Comparison of ENCODE assay signal across 8 cellular contexts in the genomic region with DNA sequence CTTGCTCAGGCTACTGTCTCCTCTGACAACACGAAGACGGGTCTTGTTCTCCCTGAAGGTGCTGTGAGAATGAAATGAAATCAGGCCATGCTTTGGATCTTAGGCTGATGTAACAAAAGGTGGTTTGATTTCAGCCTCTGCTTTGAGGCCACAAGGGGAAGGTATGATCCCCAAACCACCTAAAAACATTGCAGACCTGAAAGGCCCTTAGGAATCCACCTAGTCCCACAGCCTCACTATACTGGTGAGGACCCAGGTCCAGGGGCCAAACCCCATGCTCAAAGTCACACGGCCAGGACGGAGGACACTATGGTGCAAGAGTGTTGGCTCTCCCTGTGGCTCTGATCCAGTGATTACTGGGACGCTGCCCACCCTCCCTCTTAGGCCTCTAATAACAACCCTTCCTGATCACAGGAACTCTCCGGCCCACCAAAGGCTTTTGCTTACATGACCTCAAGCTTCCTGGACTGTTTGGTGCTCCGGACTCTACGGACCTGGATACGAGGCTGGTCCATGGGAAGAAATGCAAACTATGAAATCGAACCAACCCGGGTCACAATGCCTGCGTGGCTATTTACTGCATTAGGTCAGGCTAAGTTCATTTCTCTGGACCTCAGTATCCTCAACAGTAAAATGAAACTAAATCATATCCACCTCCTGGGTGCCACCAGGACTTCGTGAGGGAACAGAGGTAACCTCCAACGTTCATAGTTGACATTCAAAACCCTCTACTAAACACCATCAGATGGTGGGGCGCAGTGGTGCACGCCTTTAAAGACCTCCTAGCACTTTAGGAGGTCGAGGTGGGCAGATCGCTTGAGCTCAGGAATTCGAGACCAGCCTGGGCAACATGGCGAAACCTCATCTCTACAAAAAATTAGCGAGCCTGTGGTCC. TPM values are rescaled to one million over a fixed set of nuclear protein-coding genes. Genes with fewer than 3 reads are reported as not detected.
DNase-seq lines count a peak whose midpoint lies in the region; ATAC-seq and TF ChIP-seq lines count a peak whose summit lies in the region.

No MANE protein-coding gene starts in this region.

- H3F3A ChIP-seq in PC-3 (ENCODE audit: low read length, unreplicated experiment) = peaks cover 9% of the 10 kb centered on the region

- H3K9me3 ChIP-seq in DND-41 (ENCODE audit: insufficient read depth, low read length, severe bottlenecking) (no peaks in the 10 kb centered on the region), PC-3 (ENCODE audit: low read length) (peaks cover 2% of the 10 kb centered on the region; the same call in 1 of the 2 replicates), neutrophil (no peaks in the 10 kb centered on the region), WERI-Rb-1 (ENCODE audit: severe bottlenecking) (peaks cover 2% of the 10 kb centered on the region)

- ATAC-seq in DND-41 (ENCODE audit: insufficient read depth, low read depth) (no peak), PC-3 (no peak)

- H3K27me3 ChIP-seq in DND-41 (ENCODE audit: insufficient read depth, low read length, poor library complexity) (no peaks in the 10 kb centered on the region), PC-3 (ENCODE audit: low read length) (no peaks in the 10 kb centered on the region), neutrophil (no peaks in the 10 kb centered on the region), WERI-Rb-1 (ENCODE audit: insufficient read depth, low read depth, severe bottlenecking) (no peaks in the 10 kb centered on the region)

- intact Hi-C loops in PC-3 (cut with micrococcal nuclease) = no loop called here

- H3K36me3 ChIP-seq in DND-41 (ENCODE audit: insufficient read depth, low read length) (peaks cover 32% of the 10 kb centered on the region), PC-3 (ENCODE audit: low read depth, low read length) (peaks cover 19% of the 10 kb centered on the region), neutrophil (peaks cover 45% of the 10 kb centered on the region), WERI-Rb-1 (peaks cover 21% of the 10 kb centered on the region)

- TF ChIP-seq CTCF in DND-41 (IDR thresholded peaks at IDR 0.05; ENCODE audit: borderline replicate concordance, extremely low read depth, low read length, poor library complexity, severe bottlenecking) (no peak), PC-3 (conservative IDR thresholded peaks at IDR 0.05; ENCODE audit: low read depth, low read length) (no peak), epithelial cell of esophagus (IDR thresholded peaks at IDR 0.05; ENCODE audit: insufficient read depth, low read depth, low read length, missing control alignments) (no peak), neutrophil (IDR thresholded peaks at IDR 0.05) (no peak), WERI-Rb-1 (IDR thresholded peaks at IDR 0.05; ENCODE audit: low read depth, low read length) (no peak)

- peak overlapping the region; percentile 97 for H3K4me2 ChIP-seq in DND-41 (ENCODE audit: insufficient read depth, low read length)
- H3K4me2 ChIP-seq in PC-3 (ENCODE audit: low read length) = peak overlapping the region; percentile 94

- H4K20me1 ChIP-seq in DND-41 (ENCODE audit: insufficient read depth, low read length) = peaks cover 17% of the 10 kb centered on the region; the same call in 1 of the 2 replicates
- peaks cover 41% of the 10 kb centered on the region for H4K20me1 ChIP-seq in PC-3 (ENCODE audit: low read length)

- H3K9ac ChIP-seq in DND-41 (ENCODE audit: low read depth, low read length) = peak overlapping the region; percentile 96
- H3K9ac ChIP-seq in PC-3 (ENCODE audit: low read length) = peak overlapping the region; percentile 96

- DNase-seq in DND-41 = no peak
- DNase-seq in PC-3 = peak; percentile 25
- no peak for DNase-seq in epithelial cell of esophagus (ENCODE audit: low read depth)
- no peak for DNase-seq in HuH-7.5 (ENCODE audit: low spot score)
- no peak for DNase-seq in NCI-H1048 (lab: John Stamatoyannopoulos, UW)
- no peak for DNase-seq in activated CD4-positive, alpha-beta T cell treated with anti-CD3 and anti-CD28 coated beads for 4 hours
- DNase-seq in WERI-Rb-1 = no peak

- no TSS peak for BruUV-seq in PC-3 (replicated peaks; lab: Mats Ljungman, UMichigan)

- peak overlapping the region; percentile 58 to 99; a peak in 3 of 4 replicates for H3K4me3 ChIP-seq in DND-41 (ENCODE audit: low read depth in 1 of 2, low read length in 2 of 2)
- peak overlapping the region; percentile 87 for H3K4me3 ChIP-seq in PC-3 (ENCODE audit: low read length)
- H3K4me3 ChIP-seq in epithelial cell of esophagus (ENCODE audit: low read length) = peak overlapping the region; percentile 81
- peak overlapping the region; percentile 86 to 94 for H3K4me3 ChIP-seq in neutrophil (ENCODE audit: low read depth in 1 of 2, low read length in 1 of 2)
- H3K4me3 ChIP-seq in WERI-Rb-1 (ENCODE audit: low read depth, low read length) = no peak overlapping the region

- H3K9me2 ChIP-seq in PC-3 (replicated peaks; ENCODE audit: low read length) = no peaks in the 10 kb centered on the region

- CTCF ChIA-PET in PC-3 (lab: Charles Lee) = no interaction called here

- peaks cover 60% of the 10 kb centered on the region for H3K79me2 ChIP-seq in DND-41 (ENCODE audit: insufficient read depth, low read length)
- H3K79me2 ChIP-seq in PC-3 (ENCODE audit: low read length) = peaks cover 78% of the 10 kb centered on the region

- POLR2A ChIA-PET in PC-3 (lab: Charles Lee; ENCODE audit: unreplicated experiment) = interaction anchor here (0.6 kb wide), 1 partner anchor 193 kb away, joined by 5 read pairs; no protein-coding TSS in a partner anchor

- H3K27ac ChIP-seq in DND-41 (ENCODE audit: low read length) (peak overlapping the region; percentile 97), PC-3 (ENCODE audit: low read length) (no peak overlapping the region), neutrophil (peak overlapping the region; percentile 99), WERI-Rb-1 (no peak overlapping the region)

- peak overlapping the region; percentile 99 for H2AFZ ChIP-seq in DND-41 (ENCODE audit: low read depth, low read length)
- H2AFZ ChIP-seq in PC-3 (ENCODE audit: low read length) = no peak overlapping the region

- peaks cover 54% of the 10 kb centered on the region for H3K4me1 ChIP-seq in DND-41 (ENCODE audit: insufficient read depth, low read length)
- H3K4me1 ChIP-seq in PC-3 (ENCODE audit: insufficient read depth, low read length) = peaks cover 56% of the 10 kb centered on the region
- H3K4me1 ChIP-seq in neutrophil (ENCODE audit: control insufficient read depth in 1 of 2, insufficient read depth in 1 of 2, low read depth in 1 of 2, low read length in 1 of 2) = peaks cover 73 to 87% of the 10 kb centered on the region in 2 experiments

RNA-seq across cellular contexts. Expression of a gene that starts 1.5 kb away (rescaled TPM):
- 44.0 and 60.2 TPM in 2 replicates for total RNA-seq in PC-3 (2014; rRNA removed)

RNA-seq across cellular contexts. Expression of a gene that starts 48.5 kb away (rescaled TPM):
- total RNA-seq in PC-3 (2014; rRNA removed) = 22.3 and 22.9 TPM in 2 replicates

Comparison
In these comparisons a context has a peak if more than half of its experiments do, and no peak if none do; other contexts are left out.
1. H3K27ac ChIP-seq: peak in DND-41 (single experiment) and neutrophil (single experiment); none in PC-3 (single experiment) and WERI-Rb-1 (single experiment).